Comparison of ENCODE assay signal across 26 cellular contexts in genomic region chr6:163971841-163972838, GRCh38.
"Had no signal": no experiment of that assay in that cellular context is flagged by ENCODE, and none has a peak within 500 bp of the region (broad histone marks: within the 10 kb centered on the region; RNA-seq: fewer than 3 reads in every experiment).

No MANE protein-coding gene starts in this region.

- ATAC-seq: gastroesophageal sphincter; left colon; mucosa of descending colon; sciatic nerve; stimulated activated naive B cell treated with anti-CD40 and anti-IgM and Interleukin-4, amounts not matched to agents 10 μg/mL and 1 μg/mL and 100 μg/mL, for 72 hours had no signal

- H3K4me3 Mint-ChIP-seq: activated naive CD4-positive, alpha-beta T cell treated with anti-CD3 and anti-CD28 coated beads for 36 hours; activated naive CD8-positive, alpha-beta T cell treated with anti-CD3 and anti-CD28 coated beads, Interleukin-2, amount 10 ng/mL, durations not matched to agents 7 days and 5 days; endodermal cell; memory B cell; nephron progenitor cell; stimulated activated naive B cell treated with anti-CD40 and anti-IgM and Interleukin-4, amounts not matched to agents 10 μg/mL and 1 μg/mL and 100 μg/mL, for 72 hours; type B pancreatic cell had no signal

- DNase-seq: activated CD4-positive, alpha-beta T cell treated with anti-CD3 and anti-CD28 coated beads for 4 hours; activated CD4-positive, alpha-beta T cell treated with anti-CD3 and anti-CD28 coated beads, Interleukin-2, amount 50 U/mL, for 48 hours; activated CD4-positive, CD25-positive, alpha-beta regulatory T cell; activated effector memory CD4-positive, alpha-beta T cell treated with Interleukin-2 at 50 U/mL for 16 hours; activated naive CD4-positive, alpha-beta T cell treated with anti-CD3 and anti-CD28 coated beads for 36 hours; activated naive CD8-positive, alpha-beta T cell treated with anti-CD3 and anti-CD28 coated beads, Interleukin-2, amount 10 ng/mL, durations not matched to agents 7 days and 5 days; activated T-cell treated with anti-CD3 and anti-CD28 coated beads, Interleukin-2, amount 50 U/mL, for 48 hours; amniotic stem cell; cerebellar nuclear complex; cortex of kidney; endodermal cell; head of caudate nucleus; islet precursor cell; left colon; mucosa of descending colon; nephron progenitor cell; occipital lobe; small intestine; stimulated activated CD4-positive, alpha-beta T cell treated with anti-CD3 and anti-CD28 coated beads, Interleukin-15, amount 100 ng/mL, for 24 hours; stimulated activated CD8-positive, alpha-beta memory T cell treated with anti-CD3 and anti-CD28 coated beads, Interleukin-4, amount 100 ng/mL, for 48 hours; stimulated activated naive B cell treated with anti-CD40 and anti-IgM and Interleukin-4, amounts not matched to agents 10 μg/mL and 1 μg/mL and 100 μg/mL, for 72 hours; T1000 had no signal

- H3K4me1 Mint-ChIP-seq: activated naive CD8-positive, alpha-beta T cell treated with anti-CD3 and anti-CD28 coated beads, Interleukin-2, amount 10 ng/mL, durations not matched to agents 7 days and 5 days; endodermal cell; memory B cell; stimulated activated naive B cell treated with anti-CD40 and anti-IgM and Interleukin-4, amounts not matched to agents 10 μg/mL and 1 μg/mL and 100 μg/mL, for 72 hours had no signal

- H3K9me3 Mint-ChIP-seq: activated naive CD4-positive, alpha-beta T cell treated with anti-CD3 and anti-CD28 coated beads for 36 hours; activated naive CD8-positive, alpha-beta T cell treated with anti-CD3 and anti-CD28 coated beads, Interleukin-2, amount 10 ng/mL, durations not matched to agents 7 days and 5 days; memory B cell; stimulated activated naive B cell treated with anti-CD40 and anti-IgM and Interleukin-4, amounts not matched to agents 10 μg/mL and 1 μg/mL and 100 μg/mL, for 72 hours; type B pancreatic cell had no signal

- H3K4me1 ChIP-seq: gastroesophageal sphincter had no signal

- H3K27ac ChIP-seq: gastroesophageal sphincter had no signal

- H3K36me3 ChIP-seq: gastroesophageal sphincter had no signal

- H3K36me3 Mint-ChIP-seq: activated naive CD8-positive, alpha-beta T cell treated with anti-CD3 and anti-CD28 coated beads, Interleukin-2, amount 10 ng/mL, durations not matched to agents 7 days and 5 days; memory B cell; stimulated activated naive B cell treated with anti-CD40 and anti-IgM and Interleukin-4, amounts not matched to agents 10 μg/mL and 1 μg/mL and 100 μg/mL, for 72 hours; type B pancreatic cell had no signal

- H3K27ac Mint-ChIP-seq: activated naive CD4-positive, alpha-beta T cell treated with anti-CD3 and anti-CD28 coated beads for 36 hours; activated naive CD8-positive, alpha-beta T cell treated with anti-CD3 and anti-CD28 coated beads, Interleukin-2, amount 10 ng/mL, durations not matched to agents 7 days and 5 days; endodermal cell; memory B cell; nephron progenitor cell; stimulated activated naive B cell treated with anti-CD40 and anti-IgM and Interleukin-4, amounts not matched to agents 10 μg/mL and 1 μg/mL and 100 μg/mL, for 72 hours; type B pancreatic cell had no signal

- H3K4me3 ChIP-seq: gastroesophageal sphincter, mucosa of descending colon had no signal

- H3K27me3 Mint-ChIP-seq: activated naive CD8-positive, alpha-beta T cell treated with anti-CD3 and anti-CD28 coated beads, Interleukin-2, amount 10 ng/mL, durations not matched to agents 7 days and 5 days; type B pancreatic cell had no signal

- H3K27me3 ChIP-seq: gastroesophageal sphincter had no signal
